1 cellular context compared by ENCODE assay signal in the genomic region with DNA sequence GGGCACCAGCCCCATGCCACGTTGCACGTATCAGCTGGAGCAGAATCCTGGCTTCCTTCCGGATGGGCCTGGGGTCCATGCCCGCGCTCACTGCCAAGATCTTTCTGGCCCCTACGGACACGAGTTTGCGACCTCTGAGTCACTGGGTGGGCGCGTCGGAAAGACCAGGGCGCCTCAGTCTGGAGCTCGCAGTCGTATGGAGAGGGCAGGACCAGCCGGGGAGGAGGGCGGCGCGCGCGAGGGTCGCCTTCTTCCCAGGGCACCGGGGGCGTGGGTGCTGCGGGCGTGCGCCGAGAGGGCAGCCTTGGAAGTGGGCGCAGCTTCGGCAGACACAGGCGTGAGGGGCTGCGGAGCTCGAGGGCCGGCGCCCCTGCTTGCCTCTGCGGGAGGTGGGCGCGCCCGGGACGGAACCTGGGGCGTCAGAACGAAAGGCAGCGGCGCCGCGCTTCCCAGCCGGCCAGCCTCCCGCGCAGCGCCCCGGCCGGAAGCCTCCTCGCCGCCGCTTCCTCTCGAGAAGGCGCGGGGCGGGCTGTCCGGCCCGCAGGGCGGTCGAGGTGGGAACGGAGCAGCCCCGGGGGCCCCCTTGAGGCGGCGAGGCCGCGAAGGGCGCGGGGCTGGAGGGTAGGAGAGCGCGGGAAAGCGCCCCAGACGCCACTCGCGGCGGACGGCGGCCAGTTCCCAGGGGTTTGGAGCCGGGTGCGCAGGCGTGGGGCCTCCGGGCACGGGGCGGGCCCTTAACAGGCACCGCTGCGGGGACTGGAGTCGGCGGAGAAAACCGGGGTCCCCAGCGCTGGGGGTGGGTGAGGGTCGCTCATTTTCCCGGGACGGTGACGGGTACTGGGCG.
TF ChIP-seq lines count a peak whose summit lies in the region.

A gene (plus strand): TSS at position 490 of the 844 bp plus-strand sequence. CDS start 459 bp downstream, outside the sequence.

TF ChIP-seq in HepG2, 621 proteins besides CTCF, POLR2A, EP300 and RAD21 (continued from another document and continues in another):
- TF ChIP-seq ZNF329 (CRISPR knock-in tag; IDR thresholded peaks at IDR 0.05; ENCODE audit: low read depth) (0 out of 2 replicates have a peak, but pooled peaks have one; percentile 53), ZKSCAN8 (CRISPR knock-in tag; IDR thresholded peaks at IDR 0.05; ENCODE audit: borderline replicate concordance) (no peak; the same call in 1 of the 2 replicates), ZNF556 (CRISPR knock-in tag; IDR thresholded peaks at IDR 0.05; ENCODE audit: borderline replicate concordance) (no peak; the same call in 1 of the 2 replicates), ZNF274 (CRISPR knock-in tag; IDR thresholded peaks at IDR 0.05) (0 out of 2 replicates have a peak, but pooled peaks have one; percentile 68), IRX3 (CRISPR knock-in tag; IDR thresholded peaks at IDR 0.05; ENCODE audit: borderline replicate concordance, low read depth) (peak; percentile 88; the same call in 1 of the 2 replicates), CEBPG (CRISPR knock-in tag; IDR thresholded peaks at IDR 0.05) (no peak), ZNF660 (CRISPR knock-in tag; IDR thresholded peaks at IDR 0.05; ENCODE audit: borderline replicate concordance, low read depth) (no peak), HDAC2 (CRISPR knock-in tag; IDR thresholded peaks at IDR 0.05) (no peak), ADNP (CRISPR knock-in tag; IDR thresholded peaks at IDR 0.05) (no peak), HIVEP1 (CRISPR knock-in tag; IDR thresholded peaks at IDR 0.05) (no peak), ZFP90 (CRISPR knock-in tag; IDR thresholded peaks at IDR 0.05; ENCODE audit: borderline replicate concordance) (no peak; the same call in 1 of the 2 replicates), ESRRA (CRISPR knock-in tag; IDR thresholded peaks at IDR 0.05; ENCODE audit: low read depth) (peak; percentile 69; the same call in 1 of the 2 replicates), ZNF773 (CRISPR knock-in tag; IDR thresholded peaks at IDR 0.05; ENCODE audit: borderline replicate concordance) (peak; percentile 59; the same call in 1 of the 2 replicates), SAP130 (CRISPR knock-in tag; IDR thresholded peaks at IDR 0.05; ENCODE audit: low read depth) (peak; percentile 69), KDM1A (CRISPR knock-in tag; IDR thresholded peaks at IDR 0.05) (no peak), HOXA9 (CRISPR knock-in tag; IDR thresholded peaks at IDR 0.05; ENCODE audit: borderline replicate concordance) (peak; percentile 74; the same call in 1 of the 2 replicates), U2AF2 (IDR thresholded peaks at IDR 0.05; ENCODE audit: low read depth, low read length) (no peak), ZFY (CRISPR knock-in tag; IDR thresholded peaks at IDR 0.05) (peak; percentile 90), EEA1 (CRISPR knock-in tag; IDR thresholded peaks at IDR 0.05; ENCODE audit: borderline replicate concordance) (peak; percentile 68; the same call in 1 of the 2 replicates), ZNF225 (CRISPR knock-in tag; IDR thresholded peaks at IDR 0.05) (no peak), HNRNPUL1 (IDR thresholded peaks at IDR 0.05; ENCODE audit: low read depth, low read length) (no peak), ZNF569 (CRISPR knock-in tag; IDR thresholded peaks at IDR 0.05; ENCODE audit: borderline replicate concordance) (no peak), ZNF747 (CRISPR knock-in tag; IDR thresholded peaks at IDR 0.05; ENCODE audit: borderline replicate concordance) (peak; percentile 30; the same call in 1 of the 2 replicates), ZFX (CRISPR knock-in tag; IDR thresholded peaks at IDR 0.05; ENCODE audit: low read depth) (peak; percentile 80; the same call in 1 of the 2 replicates), ATM (IDR thresholded peaks at IDR 0.05; ENCODE audit: borderline replicate concordance) (no peak), HNF4G (IDR thresholded peaks at IDR 0.05; ENCODE audit: borderline replicate concordance, low read depth, low read length) (no peak), HNF4G (CRISPR knock-in tag; IDR thresholded peaks at IDR 0.05; ENCODE audit: borderline replicate concordance, low read depth) (peak; percentile 32; the same call in 1 of the 2 replicates), ZNF549 (CRISPR knock-in tag; IDR thresholded peaks at IDR 0.05) (no peak), HHEX (CRISPR knock-in tag; IDR thresholded peaks at IDR 0.05) (no peak), NONO (IDR thresholded peaks at IDR 0.05) (no peak), NONO (CRISPR knock-in tag; conservative IDR thresholded peaks at IDR 0.05) (peak; percentile 90), FLYWCH1 (CRISPR knock-in tag; IDR thresholded peaks at IDR 0.05) (no peak), MIER3 (CRISPR knock-in tag; IDR thresholded peaks at IDR 0.05; ENCODE audit: borderline replicate concordance) (no peak), ZZZ3 (CRISPR knock-in tag; IDR thresholded peaks at IDR 0.05; ENCODE audit: borderline replicate concordance) (no peak), ZNF790 (CRISPR knock-in tag; IDR thresholded peaks at IDR 0.05; ENCODE audit: borderline replicate concordance) (no peak), ZNF672 (CRISPR knock-in tag; IDR thresholded peaks at IDR 0.05) (no peak), XBP1 (CRISPR knock-in tag; IDR thresholded peaks at IDR 0.05) (no peak), ZEB1 (IDR thresholded peaks at IDR 0.05; ENCODE audit: insufficient replicate concordance, low read depth) (peak; percentile 11)
- TF ChIP-seq, protein P1, sequence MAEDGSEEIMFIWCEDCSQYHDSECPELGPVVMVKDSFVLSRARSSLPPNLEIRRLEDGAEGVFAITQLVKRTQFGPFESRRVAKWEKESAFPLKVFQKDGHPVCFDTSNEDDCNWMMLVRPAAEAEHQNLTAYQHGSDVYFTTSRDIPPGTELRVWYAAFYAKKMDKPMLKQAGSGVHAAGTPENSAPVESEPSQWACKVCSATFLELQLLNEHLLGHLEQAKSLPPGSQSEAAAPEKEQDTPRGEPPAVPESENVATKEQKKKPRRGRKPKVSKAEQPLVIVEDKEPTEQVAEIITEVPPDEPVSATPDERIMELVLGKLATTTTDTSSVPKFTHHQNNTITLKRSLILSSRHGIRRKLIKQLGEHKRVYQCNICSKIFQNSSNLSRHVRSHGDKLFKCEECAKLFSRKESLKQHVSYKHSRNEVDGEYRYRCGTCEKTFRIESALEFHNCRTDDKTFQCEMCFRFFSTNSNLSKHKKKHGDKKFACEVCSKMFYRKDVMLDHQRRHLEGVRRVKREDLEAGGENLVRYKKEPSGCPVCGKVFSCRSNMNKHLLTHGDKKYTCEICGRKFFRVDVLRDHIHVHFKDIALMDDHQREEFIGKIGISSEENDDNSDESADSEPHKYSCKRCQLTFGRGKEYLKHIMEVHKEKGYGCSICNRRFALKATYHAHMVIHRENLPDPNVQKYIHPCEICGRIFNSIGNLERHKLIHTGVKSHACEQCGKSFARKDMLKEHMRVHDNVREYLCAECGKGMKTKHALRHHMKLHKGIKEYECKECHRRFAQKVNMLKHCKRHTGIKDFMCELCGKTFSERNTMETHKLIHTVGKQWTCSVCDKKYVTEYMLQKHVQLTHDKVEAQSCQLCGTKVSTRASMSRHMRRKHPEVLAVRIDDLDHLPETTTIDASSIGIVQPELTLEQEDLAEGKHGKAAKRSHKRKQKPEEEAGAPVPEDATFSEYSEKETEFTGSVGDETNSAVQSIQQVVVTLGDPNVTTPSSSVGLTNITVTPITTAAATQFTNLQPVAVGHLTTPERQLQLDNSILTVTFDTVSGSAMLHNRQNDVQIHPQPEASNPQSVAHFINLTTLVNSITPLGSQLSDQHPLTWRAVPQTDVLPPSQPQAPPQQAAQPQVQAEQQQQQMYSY (CRISPR knock-in tag; IDR thresholded peaks at IDR 0.05) = no peak
- TF ChIP-seq, protein P2, sequence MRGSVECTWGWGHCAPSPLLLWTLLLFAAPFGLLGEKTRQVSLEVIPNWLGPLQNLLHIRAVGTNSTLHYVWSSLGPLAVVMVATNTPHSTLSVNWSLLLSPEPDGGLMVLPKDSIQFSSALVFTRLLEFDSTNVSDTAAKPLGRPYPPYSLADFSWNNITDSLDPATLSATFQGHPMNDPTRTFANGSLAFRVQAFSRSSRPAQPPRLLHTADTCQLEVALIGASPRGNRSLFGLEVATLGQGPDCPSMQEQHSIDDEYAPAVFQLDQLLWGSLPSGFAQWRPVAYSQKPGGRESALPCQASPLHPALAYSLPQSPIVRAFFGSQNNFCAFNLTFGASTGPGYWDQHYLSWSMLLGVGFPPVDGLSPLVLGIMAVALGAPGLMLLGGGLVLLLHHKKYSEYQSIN (CRISPR knock-in tag; IDR thresholded peaks at IDR 0.05; ENCODE audit: borderline replicate concordance) = no peak
- TF ChIP-seq, protein P3, sequence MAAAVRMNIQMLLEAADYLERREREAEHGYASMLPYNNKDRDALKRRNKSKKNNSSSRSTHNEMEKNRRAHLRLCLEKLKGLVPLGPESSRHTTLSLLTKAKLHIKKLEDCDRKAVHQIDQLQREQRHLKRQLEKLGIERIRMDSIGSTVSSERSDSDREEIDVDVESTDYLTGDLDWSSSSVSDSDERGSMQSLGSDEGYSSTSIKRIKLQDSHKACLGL (CRISPR knock-in tag; IDR thresholded peaks at IDR 0.05) = no peak; the same call in 1 of the 2 replicates
- TF ChIP-seq, protein P4, sequence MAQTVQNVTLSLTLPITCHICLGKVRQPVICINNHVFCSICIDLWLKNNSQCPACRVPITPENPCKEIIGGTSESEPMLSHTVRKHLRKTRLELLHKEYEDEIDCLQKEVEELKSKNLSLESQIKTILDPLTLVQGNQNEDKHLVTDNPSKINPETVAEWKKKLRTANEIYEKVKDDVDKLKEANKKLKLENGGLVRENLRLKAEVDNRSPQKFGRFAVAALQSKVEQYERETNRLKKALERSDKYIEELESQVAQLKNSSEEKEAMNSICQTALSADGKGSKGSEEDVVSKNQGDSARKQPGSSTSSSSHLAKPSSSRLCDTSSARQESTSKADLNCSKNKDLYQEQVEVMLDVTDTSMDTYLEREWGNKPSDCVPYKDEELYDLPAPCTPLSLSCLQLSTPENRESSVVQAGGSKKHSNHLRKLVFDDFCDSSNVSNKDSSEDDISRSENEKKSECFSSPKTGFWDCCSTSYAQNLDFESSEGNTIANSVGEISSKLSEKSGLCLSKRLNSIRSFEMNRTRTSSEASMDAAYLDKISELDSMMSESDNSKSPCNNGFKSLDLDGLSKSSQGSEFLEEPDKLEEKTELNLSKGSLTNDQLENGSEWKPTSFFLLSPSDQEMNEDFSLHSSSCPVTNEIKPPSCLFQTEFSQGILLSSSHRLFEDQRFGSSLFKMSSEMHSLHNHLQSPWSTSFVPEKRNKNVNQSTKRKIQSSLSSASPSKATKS (CRISPR knock-in tag; IDR thresholded peaks at IDR 0.05) = no peak
- TF ChIP-seq, protein P5, sequence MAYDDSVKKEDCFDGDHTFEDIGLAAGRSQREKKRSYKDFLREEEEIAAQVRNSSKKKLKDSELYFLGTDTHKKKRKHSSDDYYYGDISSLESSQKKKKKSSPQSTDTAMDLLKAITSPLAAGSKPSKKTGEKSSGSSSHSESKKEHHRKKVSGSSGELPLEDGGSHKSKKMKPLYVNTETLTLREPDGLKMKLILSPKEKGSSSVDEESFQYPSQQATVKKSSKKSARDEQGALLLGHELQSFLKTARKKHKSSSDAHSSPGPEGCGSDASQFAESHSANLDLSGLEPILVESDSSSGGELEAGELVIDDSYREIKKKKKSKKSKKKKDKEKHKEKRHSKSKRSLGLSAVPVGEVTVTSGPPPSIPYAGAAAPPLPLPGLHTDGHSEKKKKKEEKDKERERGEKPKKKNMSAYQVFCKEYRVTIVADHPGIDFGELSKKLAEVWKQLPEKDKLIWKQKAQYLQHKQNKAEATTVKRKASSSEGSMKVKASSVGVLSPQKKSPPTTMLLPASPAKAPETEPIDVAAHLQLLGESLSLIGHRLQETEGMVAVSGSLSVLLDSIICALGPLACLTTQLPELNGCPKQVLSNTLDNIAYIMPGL (CRISPR knock-in tag; IDR thresholded peaks at IDR 0.05; ENCODE audit: borderline replicate concordance in 1 of 2, low read depth in 1 of 2) = peak in 1 of 2 experiments; percentile 58; a peak in 3 of 4 replicates
- TF ChIP-seq, protein P6, sequence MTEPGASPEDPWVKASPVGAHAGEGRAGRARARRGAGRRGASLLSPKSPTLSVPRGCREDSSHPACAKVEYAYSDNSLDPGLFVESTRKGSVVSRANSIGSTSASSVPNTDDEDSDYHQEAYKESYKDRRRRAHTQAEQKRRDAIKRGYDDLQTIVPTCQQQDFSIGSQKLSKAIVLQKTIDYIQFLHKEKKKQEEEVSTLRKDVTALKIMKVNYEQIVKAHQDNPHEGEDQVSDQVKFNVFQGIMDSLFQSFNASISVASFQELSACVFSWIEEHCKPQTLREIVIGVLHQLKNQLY (CRISPR knock-in tag; IDR thresholded peaks at IDR 0.05) = no peak
- TF ChIP-seq, protein P7, sequence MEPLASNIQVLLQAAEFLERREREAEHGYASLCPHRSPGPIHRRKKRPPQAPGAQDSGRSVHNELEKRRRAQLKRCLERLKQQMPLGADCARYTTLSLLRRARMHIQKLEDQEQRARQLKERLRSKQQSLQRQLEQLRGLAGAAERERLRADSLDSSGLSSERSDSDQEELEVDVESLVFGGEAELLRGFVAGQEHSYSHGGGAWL (CRISPR knock-in tag; IDR thresholded peaks at IDR 0.05) = 0 out of 2 replicates have a peak, but pooled peaks have one; percentile 50
- TF ChIP-seq, protein P8, sequence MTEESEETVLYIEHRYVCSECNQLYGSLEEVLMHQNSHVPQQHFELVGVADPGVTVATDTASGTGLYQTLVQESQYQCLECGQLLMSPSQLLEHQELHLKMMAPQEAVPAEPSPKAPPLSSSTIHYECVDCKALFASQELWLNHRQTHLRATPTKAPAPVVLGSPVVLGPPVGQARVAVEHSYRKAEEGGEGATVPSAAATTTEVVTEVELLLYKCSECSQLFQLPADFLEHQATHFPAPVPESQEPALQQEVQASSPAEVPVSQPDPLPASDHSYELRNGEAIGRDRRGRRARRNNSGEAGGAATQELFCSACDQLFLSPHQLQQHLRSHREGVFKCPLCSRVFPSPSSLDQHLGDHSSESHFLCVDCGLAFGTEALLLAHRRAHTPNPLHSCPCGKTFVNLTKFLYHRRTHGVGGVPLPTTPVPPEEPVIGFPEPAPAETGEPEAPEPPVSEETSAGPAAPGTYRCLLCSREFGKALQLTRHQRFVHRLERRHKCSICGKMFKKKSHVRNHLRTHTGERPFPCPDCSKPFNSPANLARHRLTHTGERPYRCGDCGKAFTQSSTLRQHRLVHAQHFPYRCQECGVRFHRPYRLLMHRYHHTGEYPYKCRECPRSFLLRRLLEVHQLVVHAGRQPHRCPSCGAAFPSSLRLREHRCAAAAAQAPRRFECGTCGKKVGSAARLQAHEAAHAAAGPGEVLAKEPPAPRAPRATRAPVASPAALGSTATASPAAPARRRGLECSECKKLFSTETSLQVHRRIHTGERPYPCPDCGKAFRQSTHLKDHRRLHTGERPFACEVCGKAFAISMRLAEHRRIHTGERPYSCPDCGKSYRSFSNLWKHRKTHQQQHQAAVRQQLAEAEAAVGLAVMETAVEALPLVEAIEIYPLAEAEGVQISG (CRISPR knock-in tag; IDR thresholded peaks at IDR 0.05) = peak; percentile 82
- TF ChIP-seq, protein P9, sequence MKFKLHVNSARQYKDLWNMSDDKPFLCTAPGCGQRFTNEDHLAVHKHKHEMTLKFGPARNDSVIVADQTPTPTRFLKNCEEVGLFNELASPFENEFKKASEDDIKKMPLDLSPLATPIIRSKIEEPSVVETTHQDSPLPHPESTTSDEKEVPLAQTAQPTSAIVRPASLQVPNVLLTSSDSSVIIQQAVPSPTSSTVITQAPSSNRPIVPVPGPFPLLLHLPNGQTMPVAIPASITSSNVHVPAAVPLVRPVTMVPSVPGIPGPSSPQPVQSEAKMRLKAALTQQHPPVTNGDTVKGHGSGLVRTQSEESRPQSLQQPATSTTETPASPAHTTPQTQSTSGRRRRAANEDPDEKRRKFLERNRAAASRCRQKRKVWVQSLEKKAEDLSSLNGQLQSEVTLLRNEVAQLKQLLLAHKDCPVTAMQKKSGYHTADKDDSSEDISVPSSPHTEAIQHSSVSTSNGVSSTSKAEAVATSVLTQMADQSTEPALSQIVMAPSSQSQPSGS (CRISPR knock-in tag; IDR thresholded peaks at IDR 0.05) = no peak
